In the genomic region with DNA sequence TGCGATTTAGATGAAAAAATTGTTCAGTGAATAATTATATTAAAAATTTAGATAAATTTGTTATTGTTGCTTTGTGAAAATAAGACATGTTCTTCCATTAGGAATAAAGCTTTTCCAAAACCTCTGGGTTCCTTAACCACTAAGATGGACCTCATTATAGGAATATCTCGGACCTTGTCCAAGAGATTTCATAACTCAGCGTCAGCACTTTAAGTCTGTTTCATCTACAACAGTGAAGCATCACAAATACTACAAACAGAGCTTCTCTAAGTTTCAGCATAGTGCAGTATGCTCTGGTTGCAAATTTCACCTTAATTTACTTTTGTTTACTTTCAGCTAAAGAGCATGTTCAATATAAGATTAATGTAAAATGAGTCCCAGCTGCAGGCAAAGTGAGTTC, we compare ENCODE assay signal across 1 cellular context.
TF ChIP-seq lines count a peak whose summit lies in the region.

No MANE protein-coding gene starts in this region.

TF ChIP-seq in H1, 55 proteins besides CTCF, POLR2A, EP300 and RAD21 (continued from another document):
- TF ChIP-seq POLR2AphosphoS5 (IDR thresholded peaks at IDR 0.05; ENCODE audit: low read depth, low read length) (no peak), FOSL1 (IDR thresholded peaks at IDR 0.05; ENCODE audit: insufficient read depth, low read depth, low read length) (no peak), NRF1 (IDR thresholded peaks at IDR 0.05; ENCODE audit: low read depth, low read length) (no peak), SP2 (IDR thresholded peaks at IDR 0.05; ENCODE audit: low read length) (no peak), GABPA (IDR thresholded peaks at IDR 0.05; ENCODE audit: borderline replicate concordance, insufficient read depth, low read length) (no peak), SIX5 (IDR thresholded peaks at IDR 0.05; ENCODE audit: low read depth, low read length) (no peak), GTF2F1 (IDR thresholded peaks at IDR 0.05; ENCODE audit: borderline replicate concordance, low read depth, low read length) (no peak), JUND (IDR thresholded peaks at IDR 0.05; ENCODE audit: low read length) (no peak), EGR1 (IDR thresholded peaks at IDR 0.05; ENCODE audit: borderline replicate concordance, low read depth, low read length) (no peak), SUZ12 (IDR thresholded peaks at IDR 0.05; ENCODE audit: low read length) (no peak), BCL11A (IDR thresholded peaks at IDR 0.05; ENCODE audit: low read depth in 2 of 2, low read length in 2 of 2) (no peak), TAF1 (IDR thresholded peaks at IDR 0.05; ENCODE audit: low read depth, low read length) (no peak), NANOG (IDR thresholded peaks at IDR 0.05; ENCODE audit: insufficient read depth, low read depth, low read length, poor library complexity, severe bottlenecking) (no peak)
- TF ChIP-seq, protein P1, sequence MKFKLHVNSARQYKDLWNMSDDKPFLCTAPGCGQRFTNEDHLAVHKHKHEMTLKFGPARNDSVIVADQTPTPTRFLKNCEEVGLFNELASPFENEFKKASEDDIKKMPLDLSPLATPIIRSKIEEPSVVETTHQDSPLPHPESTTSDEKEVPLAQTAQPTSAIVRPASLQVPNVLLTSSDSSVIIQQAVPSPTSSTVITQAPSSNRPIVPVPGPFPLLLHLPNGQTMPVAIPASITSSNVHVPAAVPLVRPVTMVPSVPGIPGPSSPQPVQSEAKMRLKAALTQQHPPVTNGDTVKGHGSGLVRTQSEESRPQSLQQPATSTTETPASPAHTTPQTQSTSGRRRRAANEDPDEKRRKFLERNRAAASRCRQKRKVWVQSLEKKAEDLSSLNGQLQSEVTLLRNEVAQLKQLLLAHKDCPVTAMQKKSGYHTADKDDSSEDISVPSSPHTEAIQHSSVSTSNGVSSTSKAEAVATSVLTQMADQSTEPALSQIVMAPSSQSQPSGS (IDR thresholded peaks at IDR 0.05; ENCODE audit: low read length): no peak
